8 cellular contexts compared by ENCODE assay signal in genomic region chr7:85186083-85186520, GRCh38. TPM values are rescaled to one million over a fixed set of nuclear protein-coding genes. Genes with fewer than 3 reads are reported as not detected.
A peak's percentile ranks its signal among the peaks of the same experiment; 100 is the strongest.
DNase-seq lines count a peak whose midpoint lies in the region; ATAC-seq, FAIRE-seq and TF ChIP-seq lines count a peak whose summit lies in the region.

No MANE protein-coding gene starts in this region.

- WGBS in pancreas, 2 donors = 1 to 2% methylated on average over 28 of the region's 28 CpGs

- H3K27me3 Mint-ChIP-seq in activated naive CD4-positive, alpha-beta T cell treated with anti-CD3 and anti-CD28 coated beads for 36 hours (ENCODE audit: low read depth) = peaks cover 46% of the 10 kb centered on the region
- H3K27me3 Mint-ChIP-seq in activated naive CD4-positive, alpha-beta T cell treated with anti-CD3 and anti-CD28 coated beads, Interleukin-2, amount 10 ng/mL, durations not matched to agents 7 days and 5 days = peaks cover 34% of the 10 kb centered on the region
- peaks cover 19% of the 10 kb centered on the region for H3K27me3 Mint-ChIP-seq in glutamatergic neuron (ENCODE audit: unreplicated experiment)
- H3K27me3 Mint-ChIP-seq in natural killer cell treated with Interleukin-12 subunit alpha and Interleukin-12 subunit beta and Interleukin-15 and Interleukin-18, amount 100 ng/mL, for 72 hours = peaks cover 0 to 9% of the 10 kb centered on the region in 2 donors
- peaks cover 35% of the 10 kb centered on the region for H3K27me3 Mint-ChIP-seq in T-helper 2 cell treated with Interferon-gamma antibody and Interleukin-4, amounts not matched to agents 5 μg/mL and 100 μg/mL, for 36 hours (ENCODE audit: low read depth)

- peak overlapping the region; percentile 11 to 47 (median 22) for H3K4me3 ChIP-seq in pancreas

- no peak overlapping the region for H3K27ac ChIP-seq in pancreas

- no peaks in the 10 kb centered on the region for H3K36me3 ChIP-seq in pancreas

- no peaks in the 10 kb centered on the region for H3K36me3 Mint-ChIP-seq in activated naive CD4-positive, alpha-beta T cell treated with anti-CD3 and anti-CD28 coated beads for 36 hours (ENCODE audit: low read depth)
- no peaks in the 10 kb centered on the region for H3K36me3 Mint-ChIP-seq in activated naive CD4-positive, alpha-beta T cell treated with anti-CD3 and anti-CD28 coated beads, Interleukin-2, amount 10 ng/mL, durations not matched to agents 7 days and 5 days
- H3K36me3 Mint-ChIP-seq in glutamatergic neuron (ENCODE audit: unreplicated experiment) = no peaks in the 10 kb centered on the region
- H3K36me3 Mint-ChIP-seq in natural killer cell treated with Interleukin-12 subunit alpha and Interleukin-12 subunit beta and Interleukin-15 and Interleukin-18, amount 100 ng/mL, for 72 hours = no peaks in the 10 kb centered on the region
- H3K36me3 Mint-ChIP-seq in T-helper 2 cell treated with Interferon-gamma antibody and Interleukin-4, amounts not matched to agents 5 μg/mL and 100 μg/mL, for 36 hours (ENCODE audit: low read depth) = no peaks in the 10 kb centered on the region

- ATAC-seq in HG03103 (IDR thresholded peaks at IDR 0.05; ENCODE audit: low read depth, unreplicated experiment) (peak; percentile 9), pancreas (peak; percentile 39 to 68 (median 56))
- ATAC-seq in natural killer cell treated with Interleukin-12 subunit alpha and Interleukin-12 subunit beta and Interleukin-15 and Interleukin-18, amount 100 ng/mL, for 72 hours = no peak

- intact Hi-C loops in activated naive CD4-positive, alpha-beta T cell treated with anti-CD3 and anti-CD28 coated beads for 36 hours (cut with micrococcal nuclease) = loop anchor here (1.0 to 10.0 kb wide), 3 partner anchors 145 to 1281 kb away; no protein-coding TSS in a partner anchor
- intact Hi-C loops in pancreas (cut with DNase I) = no loop called here

- CTCF ChIA-PET in activated naive CD4-positive, alpha-beta T cell treated with anti-CD3 and anti-CD28 coated beads for 36 hours (lab: Charles Lee) = no interaction called here
- CTCF ChIA-PET in activated naive CD4-positive, alpha-beta T cell treated with anti-CD3 and anti-CD28 coated beads, Interleukin-2, amount 10 ng/mL, durations not matched to agents 7 days and 5 days (lab: Charles Lee) = interaction anchor here (0.8 to 1.0 kb wide), 2 partner anchors 279 to 369 kb away, joined by 3 read pairs; no protein-coding TSS in a partner anchor

- H3K4me1 Mint-ChIP-seq in activated naive CD4-positive, alpha-beta T cell treated with anti-CD3 and anti-CD28 coated beads for 36 hours (ENCODE audit: low read depth) = peaks cover 4% of the 10 kb centered on the region
- H3K4me1 Mint-ChIP-seq in activated naive CD4-positive, alpha-beta T cell treated with anti-CD3 and anti-CD28 coated beads, Interleukin-2, amount 10 ng/mL, durations not matched to agents 7 days and 5 days = peaks cover 3% of the 10 kb centered on the region
- H3K4me1 Mint-ChIP-seq in glutamatergic neuron (ENCODE audit: low read depth, unreplicated experiment) = peaks cover 16% of the 10 kb centered on the region
- no peaks in the 10 kb centered on the region for H3K4me1 Mint-ChIP-seq in natural killer cell treated with Interleukin-12 subunit alpha and Interleukin-12 subunit beta and Interleukin-15 and Interleukin-18, amount 100 ng/mL, for 72 hours (ENCODE audit: low read depth in 2 of 2)
- H3K4me1 Mint-ChIP-seq in T-helper 2 cell treated with Interferon-gamma antibody and Interleukin-4, amounts not matched to agents 5 μg/mL and 100 μg/mL, for 36 hours (ENCODE audit: low read depth) = no peaks in the 10 kb centered on the region

- no peak for DNase-seq in activated naive CD4-positive, alpha-beta T cell treated with anti-CD3 and anti-CD28 coated beads for 36 hours
- no peak for DNase-seq in activated naive CD4-positive, alpha-beta T cell treated with anti-CD3 and anti-CD28 coated beads, Interleukin-2, amount 10 ng/mL, durations not matched to agents 7 days and 5 days
- DNase-seq in SW 1271 (lab: John Stamatoyannopoulos, UW) = peak; percentile 14 to 41
- DNase-seq in glutamatergic neuron = peak; percentile 51
- DNase-seq in pancreas = peak in 4 of 6 donors; percentile 8 to 61 (median 34)
- DNase-seq in natural killer cell treated with Interleukin-12 subunit alpha and Interleukin-12 subunit beta and Interleukin-15 and Interleukin-18, amount 100 ng/mL, for 72 hours (ENCODE audit: low spot score) = no peak
- no peak for DNase-seq in T-helper 2 cell treated with Interferon-gamma antibody and Interleukin-4, amounts not matched to agents 5 μg/mL and 100 μg/mL, for 36 hours (ENCODE audit: low spot score)

- TF ChIP-seq CTCF in glutamatergic neuron (IDR thresholded peaks at IDR 0.05; ENCODE audit: partially characterized antibody, unreplicated experiment) = no peak
- TF ChIP-seq CTCF in pancreas (IDR thresholded peaks at IDR 0.05) = no peak

- peaks cover 0 to 15% (median 2%) of the 10 kb centered on the region in 4 donors for H3K27me3 ChIP-seq in pancreas

- no peaks in the 10 kb centered on the region for H3K9me3 ChIP-seq in pancreas

- H3K4me3 Mint-ChIP-seq in activated naive CD4-positive, alpha-beta T cell treated with anti-CD3 and anti-CD28 coated beads for 36 hours = peak overlapping the region; percentile 12
- H3K4me3 Mint-ChIP-seq in activated naive CD4-positive, alpha-beta T cell treated with anti-CD3 and anti-CD28 coated beads, Interleukin-2, amount 10 ng/mL, durations not matched to agents 7 days and 5 days = no peak overlapping the region
- peak overlapping the region; percentile 92 for H3K4me3 Mint-ChIP-seq in glutamatergic neuron (ENCODE audit: unreplicated experiment)
- no peak overlapping the region for H3K4me3 Mint-ChIP-seq in natural killer cell treated with Interleukin-12 subunit alpha and Interleukin-12 subunit beta and Interleukin-15 and Interleukin-18, amount 100 ng/mL, for 72 hours
- H3K4me3 Mint-ChIP-seq in T-helper 2 cell treated with Interferon-gamma antibody and Interleukin-4, amounts not matched to agents 5 μg/mL and 100 μg/mL, for 36 hours = no peak overlapping the region

- H3K27ac Mint-ChIP-seq in activated naive CD4-positive, alpha-beta T cell treated with anti-CD3 and anti-CD28 coated beads for 36 hours = no peak overlapping the region
- H3K27ac Mint-ChIP-seq in activated naive CD4-positive, alpha-beta T cell treated with anti-CD3 and anti-CD28 coated beads, Interleukin-2, amount 10 ng/mL, durations not matched to agents 7 days and 5 days = no peak overlapping the region
- H3K27ac Mint-ChIP-seq in glutamatergic neuron (ENCODE audit: unreplicated experiment) = peak overlapping the region; percentile 67
- no peak overlapping the region for H3K27ac Mint-ChIP-seq in natural killer cell treated with Interleukin-12 subunit alpha and Interleukin-12 subunit beta and Interleukin-15 and Interleukin-18, amount 100 ng/mL, for 72 hours
- H3K27ac Mint-ChIP-seq in T-helper 2 cell treated with Interferon-gamma antibody and Interleukin-4, amounts not matched to agents 5 μg/mL and 100 μg/mL, for 36 hours = no peak overlapping the region

- FAIRE-seq in pancreas (lab: Jason Lieb, UNC) = no peak

- H3K4me1 ChIP-seq in pancreas = no peaks in the 10 kb centered on the region

- H3K9me3 Mint-ChIP-seq in activated naive CD4-positive, alpha-beta T cell treated with anti-CD3 and anti-CD28 coated beads for 36 hours = no peaks in the 10 kb centered on the region
- no peaks in the 10 kb centered on the region for H3K9me3 Mint-ChIP-seq in activated naive CD4-positive, alpha-beta T cell treated with anti-CD3 and anti-CD28 coated beads, Interleukin-2, amount 10 ng/mL, durations not matched to agents 7 days and 5 days
- H3K9me3 Mint-ChIP-seq in glutamatergic neuron (ENCODE audit: unreplicated experiment) = peaks cover 4% of the 10 kb centered on the region
- H3K9me3 Mint-ChIP-seq in natural killer cell treated with Interleukin-12 subunit alpha and Interleukin-12 subunit beta and Interleukin-15 and Interleukin-18, amount 100 ng/mL, for 72 hours = peaks cover 5% of the 10 kb centered on the region
- H3K9me3 Mint-ChIP-seq in T-helper 2 cell treated with Interferon-gamma antibody and Interleukin-4, amounts not matched to agents 5 μg/mL and 100 μg/mL, for 36 hours = no peaks in the 10 kb centered on the region

RNA-seq across cellular contexts. Expression of gene SEMA3D, which starts 0.8 kb away (rescaled TPM):
- not detected for total RNA-seq in activated naive CD4-positive, alpha-beta T cell treated with anti-CD3 and anti-CD28 coated beads for 36 hours
- total RNA-seq in glutamatergic neuron (ENCODE audit: unreplicated experiment) (13.6 TPM), pancreas (under 1 TPM; 0.14 to 0.28 (median 0.21) TPM)
- under 1 TPM; 0.19 TPM for polyA plus RNA-seq in pancreas
- not detected for total RNA-seq in natural killer cell treated with Interleukin-12 subunit alpha and Interleukin-12 subunit beta and Interleukin-15 and Interleukin-18, amount 100 ng/mL, for 72 hours

Comparison
In these comparisons a context has a peak if more than half of its experiments do, and no peak if none do; other contexts are left out.
1. H3K4me3 Mint-ChIP-seq: peak in activated naive CD4-positive, alpha-beta T cell treated with anti-CD3 and anti-CD28 coated beads for 36 hours (single experiment) and glutamatergic neuron (single experiment); none in activated naive CD4-positive, alpha-beta T cell treated with anti-CD3 and anti-CD28 coated beads, Interleukin-2, amount 10 ng/mL, durations not matched to agents 7 days and 5 days (single experiment), natural killer cell treated with Interleukin-12 subunit alpha and Interleukin-12 subunit beta and Interleukin-15 and Interleukin-18, amount 100 ng/mL, for 72 hours (single experiment) and T-helper 2 cell treated with Interferon-gamma antibody and Interleukin-4, amounts not matched to agents 5 μg/mL and 100 μg/mL, for 36 hours (single experiment).
2. DNase-seq: peak in SW 1271 (2 of 2), glutamatergic neuron (single experiment) and pancreas (4 of 6); none in activated naive CD4-positive, alpha-beta T cell treated with anti-CD3 and anti-CD28 coated beads for 36 hours (single experiment), activated naive CD4-positive, alpha-beta T cell treated with anti-CD3 and anti-CD28 coated beads, Interleukin-2, amount 10 ng/mL, durations not matched to agents 7 days and 5 days (single experiment), natural killer cell treated with Interleukin-12 subunit alpha and Interleukin-12 subunit beta and Interleukin-15 and Interleukin-18, amount 100 ng/mL, for 72 hours (single experiment) and T-helper 2 cell treated with Interferon-gamma antibody and Interleukin-4, amounts not matched to agents 5 μg/mL and 100 μg/mL, for 36 hours (single experiment).
3. ATAC-seq: peak in HG03103 (single experiment) and pancreas (4 of 4); none in natural killer cell treated with Interleukin-12 subunit alpha and Interleukin-12 subunit beta and Interleukin-15 and Interleukin-18, amount 100 ng/mL, for 72 hours (0 of 2).
4. RNA of gene SEMA3D, which starts 0.8 kb away (total RNA-seq): 13.6 TPM in glutamatergic neuron (single experiment); 0.14 to 0.28 TPM in pancreas, not detected in activated naive CD4-positive, alpha-beta T cell treated with anti-CD3 and anti-CD28 coated beads for 36 hours and not detected in natural killer cell treated with Interleukin-12 subunit alpha and Interleukin-12 subunit beta and Interleukin-15 and Interleukin-18, amount 100 ng/mL, for 72 hours; every median in the first group is over 10 times any median in the second.